In genomic region chr7:79185605-79186004, GRCh38 we compare ENCODE assay signal across 24 cellular contexts.
"Had no signal": no experiment of that assay in that cellular context is flagged by ENCODE, and none has a peak within 500 bp of the region (broad histone marks: within the 10 kb centered on the region; RNA-seq: fewer than 3 reads in every experiment).

No MANE protein-coding gene starts in this region.

- H3K9me3 ChIP-seq: gastroesophageal sphincter, ovary, prostate gland, thoracic aorta, uterus had no signal

- H3K36me3 ChIP-seq: gastroesophageal sphincter, ovary, prostate gland, thoracic aorta, uterus had no signal

- FAIRE-seq: kidney had no signal

- H3K4me3 ChIP-seq: gastroesophageal sphincter, hepatocyte, ovary, prostate gland, thoracic aorta, uterus had no signal

- H3K27me3 ChIP-seq: gastroesophageal sphincter, hepatocyte, ovary, uterus had no signal

- ATAC-seq: activated CD8-positive, alpha-beta T cell treated with anti-CD3 and anti-CD28 coated beads for 36 hours; activated T-cell treated with anti-CD3 and anti-CD28 coated beads, Interleukin-2, amount 50 U/mL, for 4 hours; activated T-helper 17 cell treated with anti-CD3 and anti-CD28 coated beads, Interleukin-2, amount 50 U/mL, for 72 hours; gastroesophageal sphincter; left colon; naive thymus-derived CD4-positive, alpha-beta T cell; sciatic nerve; stimulated activated effector memory CD8-positive, alpha-beta T cell treated with anti-CD3 and anti-CD28 coated beads, Interleukin-12 subunit alpha, Interleukin-12 subunit beta, amount 100 ng/mL, for 72 hours had no signal

- DNase-seq: activated B cell treated with CpG ODN at 0.5 μM for 24 hours; activated CD4-positive, alpha-beta T cell treated with anti-CD3 and anti-CD28 coated beads, Interleukin-2, amount 50 U/mL, for 1 hour; activated CD8-positive, alpha-beta T cell treated with anti-CD3 and anti-CD28 coated beads for 36 hours; activated gamma-delta T cell treated with Interleukin-2 at 50 U/mL for 16 hours; activated naive CD4-positive, alpha-beta T cell treated with anti-CD3 and anti-CD28 coated beads, Interleukin-2, amount 50 U/mL, for 16 hours; activated T-cell treated with anti-CD3 and anti-CD28 coated beads, Interleukin-2, amount 50 U/mL, for 4 hours; amygdala; endodermal cell; kidney; left colon; naive thymus-derived CD4-positive, alpha-beta T cell; ovary; retina; small intestine; stimulated activated CD4-positive, alpha-beta T cell treated with anti-CD3 and anti-CD28 coated beads, Interleukin-4, amount 100 ng/mL, for 24 hours; trophoblast cell; uterus had no signal

- H3K4me1 ChIP-seq: gastroesophageal sphincter, prostate gland, uterus had no signal

- H3K4me2 ChIP-seq: hepatocyte had no signal

- H3K27ac ChIP-seq: gastroesophageal sphincter, hepatocyte, ovary, prostate gland, thoracic aorta, uterus had no signal

- H2AFZ ChIP-seq: hepatocyte had no signal
